ENCODE assay signal across 16 cellular contexts in the genomic region with DNA sequence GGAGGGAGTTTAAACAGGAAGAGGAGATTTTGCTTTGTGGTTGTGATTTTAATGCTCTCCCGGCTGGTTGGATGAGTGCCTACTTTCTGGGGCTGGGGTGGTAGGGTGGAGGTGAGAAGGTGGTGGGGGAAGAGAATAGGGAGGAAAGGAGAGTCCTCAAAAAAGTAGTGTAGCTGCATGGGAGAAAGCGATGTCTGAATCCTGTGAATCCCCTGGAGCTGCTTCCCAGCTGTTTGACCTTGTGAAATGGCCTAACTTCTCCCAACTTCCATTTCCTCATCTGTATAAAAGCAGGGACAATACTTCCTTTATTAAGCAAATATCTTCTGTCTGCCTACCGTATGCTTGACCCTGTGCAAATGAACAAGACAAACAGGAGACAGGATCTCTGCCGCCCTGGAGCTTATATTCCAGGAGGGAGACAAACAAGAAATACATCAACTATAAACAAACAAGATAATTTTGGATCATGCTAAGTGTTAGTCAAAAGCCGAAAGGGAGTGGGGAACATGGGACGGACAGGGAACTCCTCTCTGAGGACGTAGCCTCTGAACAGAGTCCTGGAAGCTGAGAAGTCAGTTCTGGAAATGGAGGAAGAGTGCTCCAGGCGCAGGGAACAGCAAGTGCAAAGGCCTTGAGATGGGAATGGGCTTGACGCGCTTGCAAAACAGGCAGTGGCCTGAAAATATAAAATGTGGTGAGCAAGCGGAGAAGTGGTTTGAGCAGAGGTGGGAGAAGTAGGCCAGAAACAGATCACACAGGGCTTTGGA.
DNase-seq lines count a peak whose midpoint lies in the region; ATAC-seq, FAIRE-seq and TF ChIP-seq lines count a peak whose summit lies in the region.
"Had no signal": no experiment of that assay in that cellular context is flagged by ENCODE, and none has a peak within 500 bp of the region (broad histone marks: within the 10 kb centered on the region; RNA-seq: fewer than 3 reads in every experiment).

No MANE protein-coding gene starts in this region.

- DNase-seq in breast epithelium (ENCODE audit: low spot score in 2 of 2) (no peak), MCF 10A (ENCODE audit: unreplicated experiment) (no peak), Panc1 (ENCODE audit: low read depth, low spot score) (no peak), HepG2 (ENCODE audit: low spot score) (peak; percentile 89), transverse colon (no peak), G401 (ENCODE audit: low spot score) (no peak)
- DNase-seq in NK-92 treated with Interleukin-12 subunit alpha and Interleukin-12 subunit beta, amount 100 ng/mL, for 24 hours (lab: John Stamatoyannopoulos, UW), result no peak
- DNase-seq: activated CD4-positive, alpha-beta T cell treated with anti-CD3 and anti-CD28 coated beads, Interleukin-2, amount 10 ng/mL, durations not matched to agents 24 days and 14 days; EL; natural killer cell; NCI-H187 treated with DMSO at 0.1 percent for 48 hours; thyroid gland had no signal

- H3K27me3 ChIP-seq in breast epithelium, result no peaks in the 10 kb centered on the region
- H3K27me3 ChIP-seq in Panc1 (ENCODE audit: control insufficient read depth, insufficient read depth, low read length), result no peaks in the 10 kb centered on the region
- H3K27me3 ChIP-seq in HepG2 (ENCODE audit: control insufficient read depth in 1 of 2, insufficient read depth in 2 of 2, low read length in 2 of 2), result peaks cover 0 to 2% of the 10 kb centered on the region in 2 experiments; a peak in 1 of 5 replicates
- no peaks in the 10 kb centered on the region for H3K27me3 ChIP-seq in transverse colon
- H3K27me3 ChIP-seq: thyroid gland had no signal

- TF ChIP-seq RAD21 in HepG2 (CRISPR knock-in tag; IDR thresholded peaks at IDR 0.05), result no peak

- H3K4me3 Mint-ChIP-seq in MCF 10A (ENCODE audit: unreplicated experiment), result no peak overlapping the region
- H3K4me3 Mint-ChIP-seq: activated CD4-positive, alpha-beta T cell treated with anti-CD3 and anti-CD28 coated beads, Interleukin-2, amount 10 ng/mL, durations not matched to agents 24 days and 14 days; activated T-helper 17 cell treated with anti-CD3 and anti-CD28 coated beads, Interleukin-2, amount 50 U/mL, for 72 hours; brain; natural killer cell had no signal

- H3K27ac ChIP-seq in breast epithelium (peak overlapping the region; percentile 54 to 66), Panc1 (ENCODE audit: low read length) (peak overlapping the region; percentile 56), HepG2 (ENCODE audit: extremely low read length, insufficient read depth, low read length) (no peak overlapping the region), transverse colon (peak overlapping the region in 3 of 4 donors; percentile 42 to 55 (median 45))
- H3K27ac ChIP-seq: thyroid gland had no signal

- TF ChIP-seq EP300 in HepG2 (IDR thresholded peaks at IDR 0.05; ENCODE audit: low read depth in 2 of 2, low read length in 2 of 2) (peak in 1 of 2 experiments; percentile 57; a peak in 1 of 4 replicates), HepG2 (CRISPR knock-in tag; IDR thresholded peaks at IDR 0.05; ENCODE audit: borderline replicate concordance) (peak; percentile 67; the same call in 1 of the 2 replicates), transverse colon (IDR thresholded peaks at IDR 0.05; ENCODE audit: low read depth) (no peak)

- peak overlapping the region; percentile 63 for H3K4me2 ChIP-seq in HepG2 (ENCODE audit: low read depth, low read length)

- no peaks in the 10 kb centered on the region for H3K9me3 ChIP-seq in breast epithelium
- H3K9me3 ChIP-seq in Panc1 (ENCODE audit: control insufficient read depth, insufficient read depth, low read depth, low read length), result no peaks in the 10 kb centered on the region
- no peaks in the 10 kb centered on the region for H3K9me3 ChIP-seq in HepG2 (ENCODE audit: low read length)
- H3K9me3 ChIP-seq in transverse colon, result no peaks in the 10 kb centered on the region
- H3K9me3 ChIP-seq: thyroid gland had no signal

- TF ChIP-seq CTCF in breast epithelium (IDR thresholded peaks at IDR 0.05) (no peak), MCF 10A (IDR thresholded peaks at IDR 0.05; ENCODE audit: unreplicated experiment) (no peak), Panc1 (IDR thresholded peaks at IDR 0.05) (no peak), HepG2 (CRISPR knock-in tag; IDR thresholded peaks at IDR 0.05) (no peak), transverse colon (IDR thresholded peaks at IDR 0.05) (no peak)

- peak overlapping the region; percentile 47 for H2AFZ ChIP-seq in HepG2 (ENCODE audit: low read length)

- H4K20me1 ChIP-seq in HepG2 (ENCODE audit: insufficient read depth, low read length), result no peaks in the 10 kb centered on the region

- 0 out of 2 replicates have a peak overlapping the region, but pooled peaks have one; percentile 25 for H3K9ac ChIP-seq in HepG2 (ENCODE audit: insufficient read depth, low read depth, low read length)

- H3K4me1 ChIP-seq in breast epithelium, result peaks cover 0 to 8% of the 10 kb centered on the region in 2 donors
- peaks cover 17% of the 10 kb centered on the region for H3K4me1 ChIP-seq in Panc1 (ENCODE audit: control insufficient read depth, insufficient read depth, low read length)
- H3K4me1 ChIP-seq in HepG2 (ENCODE audit: insufficient read depth, low read length), result peaks cover 50% of the 10 kb centered on the region
- H3K4me1 ChIP-seq in transverse colon, result peaks cover 4 to 31% (median 14%) of the 10 kb centered on the region in 4 donors

- H3K36me3 Mint-ChIP-seq in MCF 10A (ENCODE audit: insufficient read depth, unreplicated experiment), result peaks cover 7% of the 10 kb centered on the region
- H3K36me3 Mint-ChIP-seq: brain, IgD-negative memory B cell, natural killer cell had no signal

- BruUV-seq in MCF 10A (replicated peaks; lab: Mats Ljungman, UMichigan) (no TSS peak), Panc1 (replicated peaks; lab: Mats Ljungman, UMichigan) (no TSS peak), HepG2 (replicated peaks; lab: Mats Ljungman, UMichigan) (no TSS peak)

- CTCF ChIA-PET in MCF 10A (lab: Yijun Ruan, JAX), result interaction anchor here (0.5 to 0.8 kb wide), 2 partner anchors 78 to 139 kb away, joined by 3 to 5 read pairs; no protein-coding TSS in a partner anchor
- CTCF ChIA-PET in Panc1 (lab: Charles Lee), result no interaction called here
- CTCF ChIA-PET in HepG2 (lab: Yijun Ruan, JAX; ENCODE audit: low intra/inter-chr PET ratio, low total read pairs), result no interaction called here

- H3K9me3 Mint-ChIP-seq in MCF 10A (ENCODE audit: unreplicated experiment), result no peaks in the 10 kb centered on the region
- H3K9me3 Mint-ChIP-seq: activated CD4-positive, alpha-beta T cell treated with anti-CD3 and anti-CD28 coated beads, Interleukin-2, amount 10 ng/mL, durations not matched to agents 24 days and 14 days; activated T-helper 17 cell treated with anti-CD3 and anti-CD28 coated beads, Interleukin-2, amount 50 U/mL, for 72 hours; natural killer cell had no signal

- POLR2A ChIA-PET in MCF 10A (lab: Yijun Ruan, JAX), result no interaction called here
- POLR2A ChIA-PET in Panc1 (lab: Charles Lee), result no interaction called here
- POLR2A ChIA-PET in HepG2 (lab: Yijun Ruan, JAX), result interaction anchor here (0.9 kb wide), 1 partner anchor 135 kb away, joined by 4 read pairs; no protein-coding TSS in a partner anchor

- H3K4me3 ChIP-seq in breast epithelium (no peak overlapping the region), Panc1 (ENCODE audit: low read depth in 2 of 2, low read length in 2 of 2) (no peak overlapping the region), HepG2 (replicated peaks in 1 of 3; ENCODE audit: insufficient read depth in 1 of 3, low read depth in 2 of 3, low read length in 3 of 3) (peak overlapping the region in 1 of 3 experiments; percentile 3; a peak in 1 of 6 replicates), transverse colon (no peak overlapping the region)
- H3K4me3 ChIP-seq: thyroid gland had no signal

- H3K27ac Mint-ChIP-seq in MCF 10A (ENCODE audit: low read depth, unreplicated experiment), result no peak overlapping the region
- H3K27ac Mint-ChIP-seq: activated CD4-positive, alpha-beta T cell treated with anti-CD3 and anti-CD28 coated beads, Interleukin-2, amount 10 ng/mL, durations not matched to agents 24 days and 14 days; activated T-helper 17 cell treated with anti-CD3 and anti-CD28 coated beads, Interleukin-2, amount 50 U/mL, for 72 hours; brain; IgD-negative memory B cell had no signal

- peak; percentile 68 for FAIRE-seq in HepG2 (lab: Jason Lieb, UNC)

- peaks cover 14% of the 10 kb centered on the region for H3K27me3 Mint-ChIP-seq in MCF 10A (ENCODE audit: insufficient read depth, unreplicated experiment)
- H3K27me3 Mint-ChIP-seq: activated CD4-positive, alpha-beta T cell treated with anti-CD3 and anti-CD28 coated beads, Interleukin-2, amount 10 ng/mL, durations not matched to agents 24 days and 14 days; activated T-helper 17 cell treated with anti-CD3 and anti-CD28 coated beads, Interleukin-2, amount 50 U/mL, for 72 hours had no signal

- intact Hi-C loops in breast epithelium (cut with DNase I; ENCODE audit: low total_unique reads) (no loop called here), MCF 10A (cut with micrococcal nuclease) (no loop called here), Panc1 (cut with micrococcal nuclease; ENCODE audit: unreplicated experiment) (no loop called here), HepG2 (cut with micrococcal nuclease; ENCODE audit: unreplicated experiment) (no loop called here), transverse colon (cut with DNase I; ENCODE audit: low total_unique reads) (no loop called here)

- H3K79me2 ChIP-seq in HepG2 (ENCODE audit: insufficient read depth, low read length), result no peaks in the 10 kb centered on the region

- 27% methylated on average over 11 of the region's 11 CpGs for WGBS in HepG2 (ENCODE audit: low lambda C conversion rate)
- WGBS in transverse colon (ENCODE audit: low coverage in 1 of 2), 2 donors, result 38 to 64% methylated on average over 8 to 11 of the region's 11 CpGs

- no peaks in the 10 kb centered on the region for H3K36me3 ChIP-seq in breast epithelium
- H3K36me3 ChIP-seq in Panc1 (ENCODE audit: control insufficient read depth, insufficient read depth, low read length), result no peaks in the 10 kb centered on the region
- H3K36me3 ChIP-seq in HepG2 (replicated peaks in 1 of 2; ENCODE audit: control insufficient read depth in 1 of 2, insufficient read depth in 2 of 2, low read length in 2 of 2), result no peaks in the 10 kb centered on the region
- no peaks in the 10 kb centered on the region for H3K36me3 ChIP-seq in transverse colon
- H3K36me3 ChIP-seq: thyroid gland had no signal

- ATAC-seq in Panc1, result no peak
- peak; percentile 66 for ATAC-seq in HepG2
- no peak for ATAC-seq in GM21528 (IDR thresholded peaks at IDR 0.05; ENCODE audit: low FRiP score, unreplicated experiment)
- ATAC-seq: activated T-helper 17 cell treated with anti-CD3 and anti-CD28 coated beads, Interleukin-2, amount 50 U/mL, for 72 hours; natural killer cell had no signal

- TF ChIP-seq POLR2A in breast epithelium (IDR thresholded peaks at IDR 0.05) (no peak), HepG2 (IDR thresholded peaks at IDR 0.05; ENCODE audit: insufficient read depth in 1 of 2, low read depth in 2 of 2, low read length in 2 of 2) (no peak), transverse colon (IDR thresholded peaks at IDR 0.05) (no peak)

- in situ Hi-C loops in Panc1 (cut with HindIII; ENCODE audit: low pct_unique_long_range_greater_than_20kb, low sequenced_read_pairs), result no loop called here
- in situ Hi-C loops in HepG2 (cut with HindIII; ENCODE audit: extremely low pct_ligation_motif_present, low pct_unique_long_range_greater_than_20kb), result no loop called here
- in situ Hi-C loops in transverse colon (cut with MboI; ENCODE audit: low pct_ligation_motif_present in 1 of 4, low pct_unique_long_range_greater_than_20kb in 1 of 4, low sequenced_read_pairs in 3 of 4), result no loop called here
- in situ Hi-C loops in G401 (cut with HindIII; ENCODE audit: low sequenced_read_pairs), result no loop called here

- H3K4me1 Mint-ChIP-seq in MCF 10A (ENCODE audit: insufficient read depth, unreplicated experiment), result peaks cover 5% of the 10 kb centered on the region
